Comparison of ENCODE assay signal across 17 cellular contexts in the genomic region with DNA sequence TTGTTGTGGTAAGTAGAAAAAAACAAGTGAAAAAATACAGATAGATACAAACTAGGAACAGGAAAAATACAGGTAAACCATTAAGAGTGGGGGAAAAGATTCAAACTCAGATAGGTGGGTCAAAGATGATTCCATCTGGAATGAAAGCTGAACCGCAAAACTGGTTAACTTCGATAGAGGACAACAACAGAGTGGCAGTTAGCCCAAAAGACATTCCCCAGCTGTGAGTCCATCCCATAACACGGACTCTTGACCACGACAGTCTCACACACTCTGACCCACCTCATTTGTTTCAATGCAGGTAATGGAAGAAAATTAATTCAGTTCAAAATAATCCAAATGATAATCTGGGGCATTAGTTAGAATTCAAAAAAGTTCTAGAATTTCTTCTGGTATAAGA. TPM values are rescaled to one million over a fixed set of nuclear protein-coding genes. Genes with fewer than 3 reads are reported as not detected.
DNase-seq lines count a peak whose midpoint lies in the region; ATAC-seq lines count a peak whose summit lies in the region.
"Had no signal": no experiment of that assay in that cellular context is flagged by ENCODE, and none has a peak within 500 bp of the region (broad histone marks: within the 10 kb centered on the region; RNA-seq: fewer than 3 reads in every experiment).

No MANE protein-coding gene starts in this region.

- POLR2A ChIA-PET in activated CD4-positive, alpha-beta T cell treated with anti-CD3 and anti-CD28 coated beads, Interleukin-2, amount 10 ng/mL, durations not matched to agents 7 days and 5 days (lab: Charles Lee) = no interaction called here

- no peak overlapping the region for H3K27ac ChIP-seq in substantia nigra (ENCODE audit: low read depth, low read length, poor library complexity, severe bottlenecking)
- H3K27ac ChIP-seq: 22Rv1 had no signal

- in situ Hi-C loops in G401 (cut with HindIII; ENCODE audit: low sequenced_read_pairs) = no loop called here

- CTCF ChIA-PET in activated CD4-positive, alpha-beta T cell treated with anti-CD3 and anti-CD28 coated beads, Interleukin-2, amount 10 ng/mL, durations not matched to agents 7 days and 5 days (lab: Charles Lee) = interaction anchor here (0.6 to 2.8 kb wide), 4 partner anchors 12 to 822 kb away, joined by 3 to 6 read pairs (median 4); a partner anchor contains a TSS

- H3K27ac Mint-ChIP-seq in activated CD4-positive, alpha-beta T cell treated with anti-CD3 and anti-CD28 coated beads, Interleukin-2, amount 10 ng/mL, durations not matched to agents 7 days and 5 days = peak overlapping the region; percentile 7
- H3K27ac Mint-ChIP-seq in activated T-helper 17 cell treated with anti-CD3 and anti-CD28 coated beads, Interleukin-2, amount 50 U/mL, for 72 hours = peak overlapping the region; percentile 11
- H3K27ac Mint-ChIP-seq in effector memory CD8-positive, alpha-beta T cell = peak overlapping the region; percentile 73 to 81
- H3K27ac Mint-ChIP-seq in stimulated activated memory B cell treated with anti-CD40 and anti-IgM and Interleukin-4, amounts not matched to agents 10 μg/mL and 1 μg/mL and 100 μg/mL, for 72 hours = peak overlapping the region; percentile 17
- H3K27ac Mint-ChIP-seq: CD8-positive, alpha-beta T cell had no signal

- no peak for DNase-seq in activated CD4-positive, alpha-beta T cell treated with anti-CD3 and anti-CD28 coated beads, Interleukin-2, amount 10 ng/mL, durations not matched to agents 7 days and 5 days
- DNase-seq in activated CD4-positive, alpha-beta T cell treated with anti-CD3 and anti-CD28 coated beads, Interleukin-2, amount 50 U/mL, for 1 hour = no peak
- DNase-seq in effector memory CD8-positive, alpha-beta T cell = no peak
- no peak for DNase-seq in substantia nigra (lab: John Stamatoyannopoulos, UW)
- no peak for DNase-seq in G401 (ENCODE audit: low spot score)
- DNase-seq in stimulated activated CD8-positive, alpha-beta memory T cell treated with anti-CD3 and anti-CD28 coated beads, Interleukin-4, amount 100 ng/mL, for 48 hours = no peak
- DNase-seq: CD8-positive, alpha-beta T cell; COR-L47; DND-41; GF-D8; HCEC 1CT; IMR-90; KG1 had no signal

- peaks cover 32% of the 10 kb centered on the region for H3K36me3 Mint-ChIP-seq in activated CD4-positive, alpha-beta T cell treated with anti-CD3 and anti-CD28 coated beads, Interleukin-2, amount 10 ng/mL, durations not matched to agents 7 days and 5 days (ENCODE audit: low read depth)
- peaks cover 47% of the 10 kb centered on the region for H3K36me3 Mint-ChIP-seq in activated T-helper 17 cell treated with anti-CD3 and anti-CD28 coated beads, Interleukin-2, amount 50 U/mL, for 72 hours (ENCODE audit: low read depth)
- peaks cover 63% of the 10 kb centered on the region for H3K36me3 Mint-ChIP-seq in effector memory CD8-positive, alpha-beta T cell (ENCODE audit: insufficient read depth)
- peaks cover 36% of the 10 kb centered on the region for H3K36me3 Mint-ChIP-seq in stimulated activated memory B cell treated with anti-CD40 and anti-IgM and Interleukin-4, amounts not matched to agents 10 μg/mL and 1 μg/mL and 100 μg/mL, for 72 hours

- H3K4me1 Mint-ChIP-seq in activated CD4-positive, alpha-beta T cell treated with anti-CD3 and anti-CD28 coated beads, Interleukin-2, amount 10 ng/mL, durations not matched to agents 7 days and 5 days = no peaks in the 10 kb centered on the region
- no peaks in the 10 kb centered on the region for H3K4me1 Mint-ChIP-seq in activated T-helper 17 cell treated with anti-CD3 and anti-CD28 coated beads, Interleukin-2, amount 50 U/mL, for 72 hours
- H3K4me1 Mint-ChIP-seq in effector memory CD8-positive, alpha-beta T cell (ENCODE audit: low read depth in 2 of 2) = peaks cover 2 to 5% of the 10 kb centered on the region in 2 donors
- H3K4me1 Mint-ChIP-seq in stimulated activated memory B cell treated with anti-CD40 and anti-IgM and Interleukin-4, amounts not matched to agents 10 μg/mL and 1 μg/mL and 100 μg/mL, for 72 hours = peaks cover 6% of the 10 kb centered on the region
- H3K4me1 Mint-ChIP-seq: CD14-positive monocyte had no signal

- ATAC-seq in activated T-helper 17 cell treated with anti-CD3 and anti-CD28 coated beads, Interleukin-2, amount 50 U/mL, for 72 hours (replicated peaks) = no peak
- ATAC-seq in effector memory CD8-positive, alpha-beta T cell (replicated peaks) = no peak
- ATAC-seq in stimulated activated memory B cell treated with anti-CD40 and anti-IgM and Interleukin-4, amounts not matched to agents 10 μg/mL and 1 μg/mL and 100 μg/mL, for 72 hours = no peak
- ATAC-seq: CD8-positive, alpha-beta T cell had no signal

- no peaks in the 10 kb centered on the region for H3K9me3 Mint-ChIP-seq in activated CD4-positive, alpha-beta T cell treated with anti-CD3 and anti-CD28 coated beads, Interleukin-2, amount 10 ng/mL, durations not matched to agents 7 days and 5 days
- H3K9me3 Mint-ChIP-seq in activated T-helper 17 cell treated with anti-CD3 and anti-CD28 coated beads, Interleukin-2, amount 50 U/mL, for 72 hours = no peaks in the 10 kb centered on the region
- H3K9me3 Mint-ChIP-seq in effector memory CD8-positive, alpha-beta T cell = no peaks in the 10 kb centered on the region
- no peaks in the 10 kb centered on the region for H3K9me3 Mint-ChIP-seq in stimulated activated memory B cell treated with anti-CD40 and anti-IgM and Interleukin-4, amounts not matched to agents 10 μg/mL and 1 μg/mL and 100 μg/mL, for 72 hours
- H3K9me3 Mint-ChIP-seq: CD8-positive, alpha-beta T cell had no signal

- no peaks in the 10 kb centered on the region for H3K27me3 Mint-ChIP-seq in activated CD4-positive, alpha-beta T cell treated with anti-CD3 and anti-CD28 coated beads, Interleukin-2, amount 10 ng/mL, durations not matched to agents 7 days and 5 days
- H3K27me3 Mint-ChIP-seq in activated T-helper 17 cell treated with anti-CD3 and anti-CD28 coated beads, Interleukin-2, amount 50 U/mL, for 72 hours = no peaks in the 10 kb centered on the region
- no peaks in the 10 kb centered on the region for H3K27me3 Mint-ChIP-seq in effector memory CD8-positive, alpha-beta T cell
- no peaks in the 10 kb centered on the region for H3K27me3 Mint-ChIP-seq in stimulated activated memory B cell treated with anti-CD40 and anti-IgM and Interleukin-4, amounts not matched to agents 10 μg/mL and 1 μg/mL and 100 μg/mL, for 72 hours

- no peak overlapping the region for H3K4me3 Mint-ChIP-seq in activated CD4-positive, alpha-beta T cell treated with anti-CD3 and anti-CD28 coated beads, Interleukin-2, amount 10 ng/mL, durations not matched to agents 7 days and 5 days
- no peak overlapping the region for H3K4me3 Mint-ChIP-seq in activated T-helper 17 cell treated with anti-CD3 and anti-CD28 coated beads, Interleukin-2, amount 50 U/mL, for 72 hours
- H3K4me3 Mint-ChIP-seq in effector memory CD8-positive, alpha-beta T cell = no peak overlapping the region
- H3K4me3 Mint-ChIP-seq in stimulated activated memory B cell treated with anti-CD40 and anti-IgM and Interleukin-4, amounts not matched to agents 10 μg/mL and 1 μg/mL and 100 μg/mL, for 72 hours = no peak overlapping the region
- H3K4me3 Mint-ChIP-seq: CD14-positive monocyte; CD8-positive, alpha-beta T cell had no signal

RNA-seq across cellular contexts. Expression of a gene that starts 13.5 kb away (rescaled TPM):
- total RNA-seq in activated CD4-positive, alpha-beta T cell treated with anti-CD3 and anti-CD28 coated beads, Interleukin-2, amount 10 ng/mL, durations not matched to agents 7 days and 5 days = 10 to 100 TPM; 60.8 to 74.8 TPM
- 10 to 100 TPM; 49.3 to 90.8 TPM for total RNA-seq in activated T-helper 17 cell treated with anti-CD3 and anti-CD28 coated beads, Interleukin-2, amount 50 U/mL, for 72 hours
- 114 and 119 TPM in 2 replicates for total RNA-seq in G401 (2014; rRNA removed; shearing (Covaris generic))

Comparison
In these comparisons a context has a peak if more than half of its experiments do, and no peak if none do; other contexts are left out.
1. H3K27ac Mint-ChIP-seq: peak in every context shown above with its lines; median percentile 77 in effector memory CD8-positive, alpha-beta T cell; 17 in stimulated activated memory B cell treated with anti-CD40 and anti-IgM and Interleukin-4, amounts not matched to agents 10 μg/mL and 1 μg/mL and 100 μg/mL, for 72 hours; 11 in activated T-helper 17 cell treated with anti-CD3 and anti-CD28 coated beads, Interleukin-2, amount 50 U/mL, for 72 hours; 7 in activated CD4-positive, alpha-beta T cell treated with anti-CD3 and anti-CD28 coated beads, Interleukin-2, amount 10 ng/mL, durations not matched to agents 7 days and 5 days.